ENCODE assay signal across 20 cellular contexts in genomic region chr4:158894826-158895225, GRCh38.
"Had no signal": no experiment of that assay in that cellular context is flagged by ENCODE, and none has a peak within 500 bp of the region (broad histone marks: within the 10 kb centered on the region; RNA-seq: fewer than 3 reads in every experiment).

No MANE protein-coding gene starts in this region.

- ATAC-seq: natural killer cell; right lobe of liver; stimulated activated memory B cell treated with anti-CD40 and anti-IgM and Interleukin-4, amounts not matched to agents 10 μg/mL and 1 μg/mL and 100 μg/mL, for 72 hours; stimulated activated naive CD8-positive, alpha-beta T cell treated with anti-CD3 and anti-CD28 coated beads, Interleukin-15, amount 100 ng/mL, for 72 hours had no signal

- DNase-seq: hippocampal formation; islet precursor cell; left ventricle myocardium inferior; mesendoderm; naive B cell; natural killer cell; ovary; right lobe of liver; stimulated activated CD4-positive, alpha-beta T cell treated with anti-CD3 and anti-CD28 coated beads, Interleukin-1b, Interleukin-23, amount 100 ng/mL, for 48 hours; stimulated activated CD4-positive, alpha-beta T cell treated with anti-CD3 and anti-CD28 coated beads, Interleukin-2, amount 100 ng/mL, for 48 hours; stimulated activated CD4-positive, alpha-beta T cell treated with anti-CD3 and anti-CD28 coated beads, Interleukin-4, amount 100 ng/mL, for 4 hours; stimulated activated CD8-positive, alpha-beta memory T cell treated with anti-CD3 and anti-CD28 coated beads, Interleukin-4, amount 100 ng/mL, for 48 hours; stimulated activated naive CD4-positive, alpha-beta T cell treated with Interleukin-2 at 50 U/mL for 16 hours; stimulated activated naive CD8-positive, alpha-beta T cell treated with anti-CD3 and anti-CD28 coated beads, Interleukin-15, amount 100 ng/mL, for 72 hours; substantia nigra; uterus had no signal

- H3K27me3 Mint-ChIP-seq: naive B cell; progenitor cell of endocrine pancreas; stimulated activated memory B cell treated with anti-CD40 and anti-IgM and Interleukin-4, amounts not matched to agents 10 μg/mL and 1 μg/mL and 100 μg/mL, for 72 hours; stimulated activated naive CD8-positive, alpha-beta T cell treated with anti-CD3 and anti-CD28 coated beads, Interleukin-15, amount 100 ng/mL, for 72 hours; type B pancreatic cell had no signal

- H3K27ac Mint-ChIP-seq: mesothelial cell of epicardium; naive B cell; progenitor cell of endocrine pancreas; stimulated activated memory B cell treated with anti-CD40 and anti-IgM and Interleukin-4, amounts not matched to agents 10 μg/mL and 1 μg/mL and 100 μg/mL, for 72 hours; stimulated activated naive CD8-positive, alpha-beta T cell treated with anti-CD3 and anti-CD28 coated beads, Interleukin-15, amount 100 ng/mL, for 72 hours; type B pancreatic cell had no signal

- H3K4me1 Mint-ChIP-seq: mesothelial cell of epicardium; naive B cell; stimulated activated memory B cell treated with anti-CD40 and anti-IgM and Interleukin-4, amounts not matched to agents 10 μg/mL and 1 μg/mL and 100 μg/mL, for 72 hours had no signal

- H3K36me3 Mint-ChIP-seq: naive B cell; natural killer cell; stimulated activated memory B cell treated with anti-CD40 and anti-IgM and Interleukin-4, amounts not matched to agents 10 μg/mL and 1 μg/mL and 100 μg/mL, for 72 hours had no signal

- H3K4me3 Mint-ChIP-seq: mesothelial cell of epicardium; naive B cell; natural killer cell; stimulated activated memory B cell treated with anti-CD40 and anti-IgM and Interleukin-4, amounts not matched to agents 10 μg/mL and 1 μg/mL and 100 μg/mL, for 72 hours; stimulated activated naive CD8-positive, alpha-beta T cell treated with anti-CD3 and anti-CD28 coated beads, Interleukin-15, amount 100 ng/mL, for 72 hours; type B pancreatic cell had no signal

- H3K9me3 Mint-ChIP-seq: type B pancreatic cell had no signal
